12 cellular contexts compared by ENCODE assay signal in the genomic region with DNA sequence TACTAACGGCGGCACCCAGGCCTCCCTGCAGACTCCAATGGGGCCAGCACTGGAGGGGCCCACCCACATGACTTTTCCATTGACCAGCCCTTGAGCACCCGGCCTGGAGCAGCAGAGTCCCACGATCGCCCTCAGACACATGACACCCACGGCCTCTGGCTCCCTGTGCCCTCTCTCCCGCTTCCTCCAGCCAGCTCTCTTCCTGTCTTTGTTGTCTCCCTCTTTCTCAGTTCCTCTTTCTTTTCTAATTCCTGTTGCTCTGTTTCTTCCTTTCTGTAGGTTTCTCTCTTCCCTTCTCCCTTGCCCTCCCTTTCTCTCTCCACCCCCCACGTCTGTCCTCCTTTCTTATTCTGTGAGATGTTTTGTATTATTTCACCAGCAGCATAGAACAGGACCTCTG. TPM values are rescaled to one million over a fixed set of nuclear protein-coding genes. Genes with fewer than 3 reads are reported as not detected.
DNase-seq lines count a peak whose midpoint lies in the region; ATAC-seq and TF ChIP-seq lines count a peak whose summit lies in the region.
"Had no signal": no experiment of that assay in that cellular context is flagged by ENCODE, and none has a peak within 500 bp of the region (broad histone marks: within the 10 kb centered on the region; RNA-seq: fewer than 3 reads in every experiment).

No MANE protein-coding gene starts in this region.

- no peak overlapping the region for H2AK5ac ChIP-seq in neuronal stem cell (ENCODE audit: low read depth, low read length)

- no peaks in the 10 kb centered on the region for H3K79me1 ChIP-seq in neuronal stem cell (ENCODE audit: low read depth, low read length)

- H3K4me2 ChIP-seq in GM23338 (no peak overlapping the region), neuronal stem cell (ENCODE audit: insufficient read depth, low read length, poor library complexity, severe bottlenecking) (no peak overlapping the region)
- H3K4me2 ChIP-seq: PC-9 had no signal

- no peaks in the 10 kb centered on the region for H3K27me3 Mint-ChIP-seq in GM23338 (ENCODE audit: insufficient read depth, low read depth, poor library complexity)

- H3K14ac ChIP-seq in neuronal stem cell (ENCODE audit: low read length) = no peak overlapping the region

- no peak overlapping the region for H4K8ac ChIP-seq in neuronal stem cell (ENCODE audit: low read depth, low read length)

- peaks cover 15% of the 10 kb centered on the region for H3K4me1 ChIP-seq in GM23338 (ENCODE audit: insufficient read depth)
- H3K4me1 ChIP-seq in neuronal stem cell (ENCODE audit: control insufficient read depth in 2 of 2, insufficient read depth in 1 of 2, low read depth in 1 of 2, low read length in 2 of 2) = peaks cover 0 to 9% of the 10 kb centered on the region in 2 donors

- H3K4me3 Mint-ChIP-seq in GM23338 = no peak overlapping the region

- H3K4me3 ChIP-seq in GM23338 (no peak overlapping the region), neuronal stem cell (ENCODE audit: low read length in 2 of 2) (no peak overlapping the region)
- H3K4me3 ChIP-seq: PC-9 had no signal

- peak overlapping the region; percentile 53; the same call in 1 of the 2 replicates for H3K27ac Mint-ChIP-seq in GM23338

- no peak overlapping the region for H3K9ac ChIP-seq in neuronal stem cell (ENCODE audit: low read depth, low read length, poor library complexity)

- H4K91ac ChIP-seq in neuronal stem cell (ENCODE audit: low read depth, low read length, poor library complexity) = no peak overlapping the region

- no peaks in the 10 kb centered on the region for H3K9me2 ChIP-seq in GM23338 (ENCODE audit: insufficient read depth)

- no peak overlapping the region for H2BK15ac ChIP-seq in neuronal stem cell (ENCODE audit: low read length)

- H3K4ac ChIP-seq in neuronal stem cell (ENCODE audit: low read length) = no peak overlapping the region

- no peak overlapping the region for H2BK12ac ChIP-seq in neuronal stem cell (ENCODE audit: low read length)

- no peak overlapping the region for H2AFZ ChIP-seq in GM23338
- H2AFZ ChIP-seq in neuronal stem cell (ENCODE audit: low read length) = no peak overlapping the region
- H2AFZ ChIP-seq: PC-9 had no signal

- H3K36me3 ChIP-seq in GM23338 (ENCODE audit: insufficient read depth) = peaks cover 3% of the 10 kb centered on the region; the same call in 1 of the 2 replicates
- peaks cover 14 to 35% of the 10 kb centered on the region in 2 donors for H3K36me3 ChIP-seq in neuronal stem cell (replicated peaks in 1 of 2; ENCODE audit: control insufficient read depth in 2 of 2, insufficient read depth in 2 of 2, low read length in 2 of 2)

- H3K9me3 ChIP-seq in neuronal stem cell (replicated peaks in 1 of 2; ENCODE audit: control insufficient read depth in 2 of 2, insufficient read depth in 1 of 2, low read depth in 1 of 2, low read length in 2 of 2) = peaks cover 11 to 17% of the 10 kb centered on the region in 2 donors

- H2BK5ac ChIP-seq in neuronal stem cell (ENCODE audit: low read length) = peak overlapping the region; percentile 68

- H3K79me2 ChIP-seq in GM23338 (replicated peaks; ENCODE audit: insufficient read depth) = no peaks in the 10 kb centered on the region

- peaks cover 27% of the 10 kb centered on the region for H3K36me3 Mint-ChIP-seq in GM23338 (ENCODE audit: low read depth)

- H4K20me1 ChIP-seq in GM23338 (replicated peaks; ENCODE audit: insufficient read depth) = no peaks in the 10 kb centered on the region

- no peak overlapping the region for H3K27ac ChIP-seq in GM23338 (ENCODE audit: low read depth)
- H3K27ac ChIP-seq in neuronal stem cell (replicated peaks; ENCODE audit: low read length) = no peak overlapping the region
- H3K27ac ChIP-seq: PC-9 had no signal

- WGBS in neuronal stem cell (ENCODE audit: extremely low coverage in 2 of 2, insufficient read length in 2 of 2, insufficient replicate concordance in 1 of 2), 2 donors = no CpG with 5 or more reads among the region's 8 CpGs

- no peaks in the 10 kb centered on the region for H3F3A ChIP-seq in GM23338 (replicated peaks; ENCODE audit: low read depth)

- ATAC-seq in GM23338 (no peak), HG02973 (IDR thresholded peaks at IDR 0.05; ENCODE audit: unreplicated experiment) (no peak), GM21360 (IDR thresholded peaks at IDR 0.05; ENCODE audit: unreplicated experiment) (no peak)

- DNase-seq in GM23338 (ENCODE audit: low spot score) = no peak
- peak; percentile 75 for DNase-seq in NOMO-1 treated with DMSO at 0.1 percent for 48 hours (lab: John Stamatoyannopoulos, UW; ENCODE audit: unreplicated experiment)
- DNase-seq in dermis blood vessel endothelial cell = peak; percentile 30
- no peak for DNase-seq in neuronal stem cell (ENCODE audit: low spot score)
- no peak for DNase-seq in stimulated activated CD4-positive, alpha-beta T cell treated with anti-CD3 and anti-CD28 coated beads, Interleukin-4, amount 100 ng/mL, for 4 hours
- DNase-seq: activated gamma-delta T cell treated with Interleukin-2 at 50 U/mL for 16 hours, DND-41, mammary epithelial cell, NCI-H2081 treated with DMSO at 0.1 percent for 48 hours, PC-9 had no signal

- no peak for TF ChIP-seq CTCF in GM23338 (conservative IDR thresholded peaks at IDR 0.05; ENCODE audit: low read depth in 2 of 2)

- no peak overlapping the region for H2BK120ac ChIP-seq in neuronal stem cell (ENCODE audit: low read depth, low read length)

- no peaks in the 10 kb centered on the region for H3K27me3 ChIP-seq in GM23338 (ENCODE audit: insufficient read depth)
- H3K27me3 ChIP-seq in neuronal stem cell (ENCODE audit: control insufficient read depth in 3 of 3, insufficient read depth in 3 of 3, low read depth in 1 of 3, low read length in 3 of 3) = no peaks in the 10 kb centered on the region

- peaks cover 27% of the 10 kb centered on the region for H3K4me1 Mint-ChIP-seq in GM23338

- peaks cover 23% of the 10 kb centered on the region for H3K9me3 Mint-ChIP-seq in GM23338

- peak overlapping the region; percentile 23 for H3K23ac ChIP-seq in neuronal stem cell (ENCODE audit: low read depth, low read length, poor library complexity)

- H3K18ac ChIP-seq in neuronal stem cell (ENCODE audit: low read length) = peak overlapping the region; percentile 8

TF ChIP-seq in GM23338, 12 proteins besides CTCF, POLR2A, EP300 and RAD21:
- no peak for TF ChIP-seq ETS1 (IDR thresholded peaks at IDR 0.05)
TF ChIP-seq in GM23338: peak in this region for 0.

RNA-seq across cellular contexts. Expression of gene FANCE, which starts 26.1 kb away (rescaled TPM):
- total RNA-seq in GM23338 (2014; rRNA removed; shearing (Covaris generic)) = 18.5 and 25.5 TPM in 2 replicates
- polyA plus RNA-seq in GM23338 (2016; fragmentation: Nextera tagmentation; extraction: Ambion mirVana) = 5.4 and 6.5 TPM in 2 replicates
- total RNA-seq in dermis blood vessel endothelial cell = 14.5 and 18.0 TPM in 2 replicates
- 8.9 TPM for polyA plus RNA-seq in neuronal stem cell (2013, experiment 1 of 2)
- polyA plus RNA-seq in neuronal stem cell (2013, experiment 2 of 2) = 8.3 TPM

RNA-seq across cellular contexts. Expression of gene RPL10A, which starts 42.1 kb away (rescaled TPM):
- 1,297 and 1,329 TPM in 2 replicates for total RNA-seq in GM23338 (2014; rRNA removed; shearing (Covaris generic))
- polyA plus RNA-seq in GM23338 (2016; fragmentation: Nextera tagmentation; extraction: Ambion mirVana) = 686 and 730 TPM in 2 replicates
- 1,962 and 2,039 TPM in 2 replicates for total RNA-seq in dermis blood vessel endothelial cell
- 2,893 TPM for polyA plus RNA-seq in neuronal stem cell (2013, experiment 1 of 2)
- polyA plus RNA-seq in neuronal stem cell (2013, experiment 2 of 2) = 2,832 TPM

Comparison
In these comparisons a context has a peak if more than half of its experiments do, and no peak if none do; other contexts are left out.
1. DNase-seq: peak in NOMO-1 treated with DMSO at 0.1 percent for 48 hours (single experiment) and dermis blood vessel endothelial cell (single experiment); none in GM23338 (single experiment), neuronal stem cell (single experiment) and stimulated activated CD4-positive, alpha-beta T cell treated with anti-CD3 and anti-CD28 coated beads, Interleukin-4, amount 100 ng/mL, for 4 hours (0 of 2).